Comparison of ENCODE assay signal across 35 cellular contexts in genomic region chr10:118508355-118508754, GRCh38.
"Had no signal": no experiment of that assay in that cellular context is flagged by ENCODE, and none has a peak within 500 bp of the region (broad histone marks: within the 10 kb centered on the region; RNA-seq: fewer than 3 reads in every experiment).

No MANE protein-coding gene starts in this region.

- DNase-seq: activated B cell treated with CpG ODN at 0.5 μM for 24 hours; activated CD4-positive, alpha-beta memory T cell treated with anti-CD3 and anti-CD28 coated beads for 36 hours; activated CD4-positive, alpha-beta T cell treated with anti-CD3 and anti-CD28 coated beads for 4 hours; activated CD4-positive, alpha-beta T cell treated with anti-CD3 and anti-CD28 coated beads, Interleukin-2, amount 10 ng/mL, durations not matched to agents 24 days and 14 days; activated CD4-positive, alpha-beta T cell treated with anti-CD3 and anti-CD28 coated beads, Interleukin-2, amount 50 U/mL, for 1 hour; activated CD4-positive, alpha-beta T cell treated with anti-CD3 and anti-CD28 coated beads, Interleukin-2, amount 50 U/mL, for 4 hours; activated CD4-positive, CD25-positive, alpha-beta regulatory T cell treated with anti-CD3 and anti-CD28 coated beads, Interleukin-2, amount 50 U/mL, for 72 hours; activated CD8-positive, alpha-beta memory T cell treated with anti-CD3 and anti-CD28 coated beads for 24 hours; activated CD8-positive, alpha-beta memory T cell treated with anti-CD3 and anti-CD28 coated beads, Interleukin-2, amount 10 ng/mL, durations not matched to agents 7 days and 5 days; activated CD8-positive, alpha-beta memory T cell treated with anti-CD3 and anti-CD28 coated beads, Interleukin-2, amount 50 U/mL, for 48 hours; activated CD8-positive, alpha-beta T cell treated with anti-CD3 and anti-CD28 coated beads, Interleukin-2, amount 10 ng/mL, durations not matched to agents 7 days and 5 days; activated effector memory CD4-positive, alpha-beta T cell treated with Interleukin-2 at 50 U/mL for 16 hours; activated gamma-delta T cell treated with Interleukin-2 at 50 U/mL for 16 hours; activated naive CD4-positive, alpha-beta T cell; activated naive CD4-positive, alpha-beta T cell treated with anti-CD3 and anti-CD28 coated beads for 36 hours; activated naive CD4-positive, alpha-beta T cell treated with anti-CD3 and anti-CD28 coated beads, Interleukin-2, amount 50 U/mL, for 16 hours; activated naive CD8-positive, alpha-beta T cell treated with anti-CD3 and anti-CD28 coated beads for 36 hours; activated T-cell treated with anti-CD3 and anti-CD28 coated beads, Interleukin-2, amount 50 U/mL, for 24 hours; activated T-cell treated with anti-CD3 and anti-CD28 coated beads, Interleukin-2, amount 50 U/mL, for 48 hours; adrenal gland; amniotic stem cell; aorta; body of pancreas; brain microvascular endothelial cell; central memory CD4-positive, alpha-beta T cell; SW 1271; T-helper 1 cell; T-helper 2 cell; T-helper 9 cell had no signal

- H3K36me3 Mint-ChIP-seq: activated CD4-positive, alpha-beta memory T cell treated with anti-CD3 and anti-CD28 coated beads for 36 hours; activated CD8-positive, alpha-beta memory T cell treated with anti-CD3 and anti-CD28 coated beads, Interleukin-2, amount 10 ng/mL, durations not matched to agents 7 days and 5 days; activated naive CD4-positive, alpha-beta T cell treated with anti-CD3 and anti-CD28 coated beads, Interleukin-2, amount 50 U/mL, for 72 hours; activated naive CD8-positive, alpha-beta T cell treated with anti-CD3 and anti-CD28 coated beads for 36 hours had no signal

- H3K4me1 Mint-ChIP-seq: activated B cell treated with CpG ODN at 0.5 μM for 24 hours had no signal

- ATAC-seq: activated CD8-positive, alpha-beta memory T cell treated with anti-CD3 and anti-CD28 coated beads, Interleukin-2, amount 10 ng/mL, durations not matched to agents 7 days and 5 days; activated CD8-positive, alpha-beta T cell treated with anti-CD3 and anti-CD28 coated beads, Interleukin-2, amount 10 ng/mL, durations not matched to agents 7 days and 5 days; activated naive CD4-positive, alpha-beta T cell treated with anti-CD3 and anti-CD28 coated beads, Interleukin-2, amount 50 U/mL, for 72 hours; body of pancreas had no signal

- H3K4me3 ChIP-seq: adrenal gland, body of pancreas, breast epithelium had no signal

- H3K27ac ChIP-seq: adrenal gland, body of pancreas, brain microvascular endothelial cell, breast epithelium, VCaP had no signal

- H3K27ac Mint-ChIP-seq: activated B cell treated with CpG ODN at 0.5 μM for 24 hours; activated CD4-positive, alpha-beta memory T cell treated with anti-CD3 and anti-CD28 coated beads for 36 hours; activated CD4-positive, alpha-beta T cell treated with anti-CD3 and anti-CD28 coated beads, Interleukin-2, amount 10 ng/mL, durations not matched to agents 24 days and 14 days; activated CD8-positive, alpha-beta memory T cell treated with anti-CD3 and anti-CD28 coated beads, Interleukin-2, amount 10 ng/mL, durations not matched to agents 7 days and 5 days; activated CD8-positive, alpha-beta T cell treated with anti-CD3 and anti-CD28 coated beads, Interleukin-2, amount 10 ng/mL, durations not matched to agents 7 days and 5 days; activated naive CD4-positive, alpha-beta T cell treated with anti-CD3 and anti-CD28 coated beads for 36 hours; activated naive CD4-positive, alpha-beta T cell treated with anti-CD3 and anti-CD28 coated beads, Interleukin-2, amount 50 U/mL, for 72 hours; activated naive CD8-positive, alpha-beta T cell treated with anti-CD3 and anti-CD28 coated beads for 36 hours; activated T-cell treated with anti-CD3 and anti-CD28 coated beads, Interleukin-2, amount 50 U/mL, for 24 hours; activated T-helper 2 cell treated with anti-CD3 and anti-CD28 coated beads, Interferon-gamma antibody, Interleukin-2, Interleukin-4, amounts not matched to agents 10 μg/mL and 5 μg/mL and 100 μg/mL, durations not matched to agents 14 hours and 24 hours and 36 hours; T-helper 1 cell treated with Interleukin-12 subunit alpha and Interleukin-12 subunit beta and Interleukin-4 antibody, amounts not matched to agents 30 μg/mL and 1 μg/mL, for 36 hours; T-helper 2 cell treated with Interferon-gamma antibody and Interleukin-4, amounts not matched to agents 5 μg/mL and 100 μg/mL, for 36 hours had no signal

- H3K9me3 Mint-ChIP-seq: activated B cell treated with CpG ODN at 0.5 μM for 24 hours; activated CD4-positive, alpha-beta memory T cell treated with anti-CD3 and anti-CD28 coated beads for 36 hours; activated CD4-positive, alpha-beta T cell treated with anti-CD3 and anti-CD28 coated beads, Interleukin-2, amount 10 ng/mL, durations not matched to agents 24 days and 14 days; activated naive CD4-positive, alpha-beta T cell treated with anti-CD3 and anti-CD28 coated beads for 36 hours; activated naive CD4-positive, alpha-beta T cell treated with anti-CD3 and anti-CD28 coated beads, Interleukin-2, amount 50 U/mL, for 72 hours; activated naive CD8-positive, alpha-beta T cell treated with anti-CD3 and anti-CD28 coated beads for 36 hours; activated T-cell treated with anti-CD3 and anti-CD28 coated beads, Interleukin-2, amount 50 U/mL, for 24 hours; activated T-helper 2 cell treated with anti-CD3 and anti-CD28 coated beads, Interferon-gamma antibody, Interleukin-2, Interleukin-4, amounts not matched to agents 10 μg/mL and 5 μg/mL and 100 μg/mL, durations not matched to agents 14 hours and 24 hours and 36 hours; T-helper 1 cell treated with Interleukin-12 subunit alpha and Interleukin-12 subunit beta and Interleukin-4 antibody, amounts not matched to agents 30 μg/mL and 1 μg/mL, for 36 hours; T-helper 2 cell treated with Interferon-gamma antibody and Interleukin-4, amounts not matched to agents 5 μg/mL and 100 μg/mL, for 36 hours had no signal

- H3K4me1 ChIP-seq: adrenal gland, body of pancreas, breast epithelium had no signal

- H3K4me3 Mint-ChIP-seq: activated B cell treated with CpG ODN at 0.5 μM for 24 hours; activated CD4-positive, alpha-beta memory T cell treated with anti-CD3 and anti-CD28 coated beads for 36 hours; activated CD4-positive, alpha-beta T cell treated with anti-CD3 and anti-CD28 coated beads, Interleukin-2, amount 10 ng/mL, durations not matched to agents 24 days and 14 days; activated CD8-positive, alpha-beta memory T cell treated with anti-CD3 and anti-CD28 coated beads, Interleukin-2, amount 10 ng/mL, durations not matched to agents 7 days and 5 days; activated CD8-positive, alpha-beta T cell treated with anti-CD3 and anti-CD28 coated beads, Interleukin-2, amount 10 ng/mL, durations not matched to agents 7 days and 5 days; activated naive CD4-positive, alpha-beta T cell treated with anti-CD3 and anti-CD28 coated beads for 36 hours; activated naive CD8-positive, alpha-beta T cell treated with anti-CD3 and anti-CD28 coated beads for 36 hours; activated T-cell treated with anti-CD3 and anti-CD28 coated beads, Interleukin-2, amount 50 U/mL, for 24 hours; T-helper 1 cell treated with Interleukin-12 subunit alpha and Interleukin-12 subunit beta and Interleukin-4 antibody, amounts not matched to agents 30 μg/mL and 1 μg/mL, for 36 hours; T-helper 2 cell treated with Interferon-gamma antibody and Interleukin-4, amounts not matched to agents 5 μg/mL and 100 μg/mL, for 36 hours had no signal

- H3K36me3 ChIP-seq: adrenal gland, brain microvascular endothelial cell, breast epithelium had no signal

- H3K27me3 ChIP-seq: adrenal gland, body of pancreas, brain microvascular endothelial cell, breast epithelium had no signal

- H3K9me3 ChIP-seq: adrenal gland, body of pancreas, breast epithelium had no signal
